9 cellular contexts compared by ENCODE assay signal in genomic region chr2:83862636-83863035, GRCh38.
"Had no signal": no experiment of that assay in that cellular context is flagged by ENCODE, and none has a peak within 500 bp of the region (broad histone marks: within the 10 kb centered on the region; RNA-seq: fewer than 3 reads in every experiment).

No MANE protein-coding gene starts in this region.

- H2AFZ ChIP-seq: GM23248 had no signal

- H3K36me3 ChIP-seq: HAP-1 had no signal

- ATAC-seq: HCT116, HepG2 had no signal

- H3K27ac ChIP-seq: GM23248, HL-60 had no signal

- H3K9me3 ChIP-seq: HAP-1 had no signal

- H3K9ac ChIP-seq: GM23248 had no signal

- DNase-seq: GM23248, GOT3, H7, HFFc6, KG1 had no signal

- FAIRE-seq: HepG2 had no signal

- H3K4me3 ChIP-seq: GM23248, HAP-1 had no signal

- H3K4me1 ChIP-seq: HAP-1 had no signal
